In the genomic region with DNA sequence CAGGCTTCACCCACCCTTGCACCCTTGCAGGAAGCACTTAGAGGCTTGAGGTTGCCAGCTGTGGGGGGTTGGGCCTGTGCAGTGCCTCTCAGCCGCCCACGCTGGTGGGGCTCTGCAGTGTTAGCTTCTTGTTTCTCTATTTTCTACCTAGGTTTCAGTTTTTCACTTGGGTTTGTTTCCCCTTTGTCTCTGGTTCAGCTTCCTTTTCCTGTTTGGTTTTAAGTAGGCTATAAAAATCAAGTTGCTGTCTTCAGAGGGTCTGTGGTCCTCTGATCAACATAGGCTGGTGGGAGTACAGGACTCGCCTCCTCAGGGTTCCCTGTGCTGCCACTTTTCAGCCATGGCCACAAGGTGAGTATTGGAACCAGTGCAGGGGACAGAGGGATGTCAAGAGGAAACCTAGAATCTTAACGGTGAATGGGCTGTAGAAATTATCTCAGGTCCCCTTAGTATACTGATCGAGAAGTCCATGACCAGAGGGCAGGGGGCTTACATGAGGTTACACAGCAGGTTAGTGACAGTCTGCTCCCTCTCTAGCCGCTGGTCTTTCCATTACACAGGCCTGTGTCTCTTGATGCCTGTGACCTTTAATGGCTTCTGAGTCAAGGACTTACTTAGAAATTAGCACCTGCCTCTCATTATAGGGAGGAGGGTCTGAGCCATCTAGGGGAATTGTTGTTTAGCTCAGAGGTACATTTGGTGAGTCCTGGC, we compare ENCODE assay signal across 8 cellular contexts. TPM values are rescaled to one million over a fixed set of nuclear protein-coding genes. Genes with fewer than 3 reads are reported as not detected.
DNase-seq lines count a peak whose midpoint lies in the region; ATAC-seq and TF ChIP-seq lines count a peak whose summit lies in the region.

A gene with protein sequence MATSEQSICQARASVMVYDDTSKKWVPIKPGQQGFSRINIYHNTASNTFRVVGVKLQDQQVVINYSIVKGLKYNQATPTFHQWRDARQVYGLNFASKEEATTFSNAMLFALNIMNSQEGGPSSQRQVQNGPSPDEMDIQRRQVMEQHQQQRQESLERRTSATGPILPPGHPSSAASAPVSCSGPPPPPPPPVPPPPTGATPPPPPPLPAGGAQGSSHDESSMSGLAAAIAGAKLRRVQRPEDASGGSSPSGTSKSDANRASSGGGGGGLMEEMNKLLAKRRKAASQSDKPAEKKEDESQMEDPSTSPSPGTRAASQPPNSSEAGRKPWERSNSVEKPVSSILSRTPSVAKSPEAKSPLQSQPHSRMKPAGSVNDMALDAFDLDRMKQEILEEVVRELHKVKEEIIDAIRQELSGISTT (plus strand): TSS at position 262 of the 711 bp plus-strand sequence. CDS start 79 bp downstream, at position 341.

- H3K27me3 ChIP-seq in CD4-positive, alpha-beta memory T cell (ENCODE audit: insufficient read depth, low read length) = no peaks in the 10 kb centered on the region
- no peaks in the 10 kb centered on the region for H3K27me3 ChIP-seq in prostate gland (replicated peaks; ENCODE audit: insufficient read depth)

- CTCF ChIA-PET in CD4-positive, alpha-beta memory T cell (lab: Charles Lee; ENCODE audit: partially characterized antibody) = interaction anchor here (1.1 to 34.7 kb wide), 4 partner anchors 10 to 129 kb away, joined by 4 to 1350 read pairs (median 18); no protein-coding TSS in a partner anchor
- CTCF ChIA-PET in activated CD8-positive, alpha-beta T cell treated with anti-CD3 and anti-CD28 coated beads for 36 hours (lab: Charles Lee) = interaction anchor here (1.8 to 26.8 kb wide), 6 partner anchors 7 to 127 kb away, joined by 4 to 913 read pairs (median 38); no protein-coding TSS in a partner anchor

- no peak for TF ChIP-seq POLR2A in prostate gland (IDR thresholded peaks at IDR 0.05)

- peaks cover 28 to 46% of the 10 kb centered on the region in 2 donors for H3K36me3 Mint-ChIP-seq in CD4-positive, alpha-beta memory T cell
- H3K36me3 Mint-ChIP-seq in activated CD8-positive, alpha-beta T cell treated with anti-CD3 and anti-CD28 coated beads for 36 hours (ENCODE audit: low read depth) = peaks cover 47% of the 10 kb centered on the region

- intact Hi-C loops in CD4-positive, alpha-beta memory T cell (cut with micrococcal nuclease) = loop anchor here (1.0 to 5.0 kb wide), 5 partner anchors 8 to 583 kb away; partner anchors contain the start of genes CCNK, CYP46A1, SETD3 and WDR25
- intact Hi-C loops in activated CD8-positive, alpha-beta T cell treated with anti-CD3 and anti-CD28 coated beads for 36 hours (cut with micrococcal nuclease) = loop anchor here (2.0 to 10.0 kb wide), 7 partner anchors 13 to 801 kb away; partner anchors contain the start of genes WDR25 and YY1
- intact Hi-C loops in prostate gland (cut with DNase I) = loop anchor here (5.0 kb wide), 1 partner anchor 47 kb away; no protein-coding TSS in a partner anchor

- H3K9me3 ChIP-seq in CD4-positive, alpha-beta memory T cell (ENCODE audit: control insufficient read depth in 1 of 2, low read length in 2 of 2) = no peaks in the 10 kb centered on the region
- H3K9me3 ChIP-seq in KOPT-K1 (ENCODE audit: insufficient read depth, low read length, poor library complexity, severe bottlenecking) = no peaks in the 10 kb centered on the region
- H3K9me3 ChIP-seq in prostate gland = no peaks in the 10 kb centered on the region

- peak within 1 kb of the TSS; percentile 95 to 100 (median 100) for H3K27ac Mint-ChIP-seq in CD4-positive, alpha-beta memory T cell
- peak within 1 kb of the TSS; percentile 99 for H3K27ac Mint-ChIP-seq in activated CD8-positive, alpha-beta T cell treated with anti-CD3 and anti-CD28 coated beads for 36 hours

- peaks cover 43 to 98% (median 60%) of the 10 kb centered on the region in 4 donors for H3K4me1 Mint-ChIP-seq in CD4-positive, alpha-beta memory T cell
- H3K4me1 Mint-ChIP-seq in activated CD8-positive, alpha-beta T cell treated with anti-CD3 and anti-CD28 coated beads for 36 hours (ENCODE audit: low read depth) = peaks cover 51% of the 10 kb centered on the region

- WGBS in prostate gland = 90% methylated on average over 6 of the region's 6 CpGs

- POLR2A ChIA-PET in CD4-positive, alpha-beta memory T cell (lab: Charles Lee; ENCODE audit: partially characterized antibody) = interaction anchor here (0.5 to 22.7 kb wide), 24 partner anchors 9 to 1758 kb away, joined by 3 to 1011 read pairs (median 6); partner anchors contain the start of gene YY1
- POLR2A ChIA-PET in activated CD8-positive, alpha-beta T cell treated with anti-CD3 and anti-CD28 coated beads for 36 hours (lab: Charles Lee) = interaction anchor here (0.6 to 24.7 kb wide), 27 partner anchors 3 to 310 kb away, joined by 3 to 840 read pairs (median 4); partner anchors contain the start of gene DEGS2 and of another gene

- H3K4me3 ChIP-seq in CD4-positive, alpha-beta memory T cell (ENCODE audit: low read length in 2 of 2) = peak within 1 kb of the TSS; percentile 73 to 100
- no peak within 1 kb of the TSS for H3K4me3 ChIP-seq in prostate gland

- no peak for TF ChIP-seq CTCF in activated CD8-positive, alpha-beta T cell treated with anti-CD3 and anti-CD28 coated beads for 36 hours (IDR thresholded peaks at IDR 0.05)
- no peak for TF ChIP-seq CTCF in prostate gland (IDR thresholded peaks at IDR 0.05)

- H3K4me3 Mint-ChIP-seq in CD4-positive, alpha-beta memory T cell = peak within 1 kb of the TSS; percentile 92 to 100 (median 97)
- H3K4me3 Mint-ChIP-seq in activated CD8-positive, alpha-beta T cell treated with anti-CD3 and anti-CD28 coated beads for 36 hours = peak within 1 kb of the TSS; percentile 89

- H3K4me1 ChIP-seq in CD4-positive, alpha-beta memory T cell (ENCODE audit: insufficient read depth, low read length) = peaks cover 69% of the 10 kb centered on the region
- no peaks in the 10 kb centered on the region for H3K4me1 ChIP-seq in prostate gland (replicated peaks)

- peak; percentile 48 for ATAC-seq in GM21390 (IDR thresholded peaks at IDR 0.05; ENCODE audit: unreplicated experiment)
- peak; percentile 42 for ATAC-seq in activated CD8-positive, alpha-beta T cell treated with anti-CD3 and anti-CD28 coated beads for 36 hours
- ATAC-seq in esophagus mucosa = peak; percentile 19

- peak; percentile 75 to 86 (median 80) for DNase-seq in CD4-positive, alpha-beta memory T cell
- DNase-seq in activated CD8-positive, alpha-beta T cell treated with anti-CD3 and anti-CD28 coated beads for 36 hours = peak; percentile 98
- DNase-seq in prostate gland (ENCODE audit: low spot score) (no peak), hepatic stellate cell (ENCODE audit: low spot score) (no peak), NCI-H1436 (lab: John Stamatoyannopoulos, UW) (no peak)

- H3K36me3 ChIP-seq in CD4-positive, alpha-beta memory T cell (ENCODE audit: insufficient read depth, low read length) = peaks cover 6% of the 10 kb centered on the region
- H3K36me3 ChIP-seq in KOPT-K1 (ENCODE audit: insufficient read depth, low read length) (peaks cover 23% of the 10 kb centered on the region), prostate gland (no peaks in the 10 kb centered on the region)

- peak within 1 kb of the TSS; percentile 81 for H3K27ac ChIP-seq in CD4-positive, alpha-beta memory T cell (ENCODE audit: low read depth, low read length)
- peak within 1 kb of the TSS; percentile 100 for H3K27ac ChIP-seq in KOPT-K1 (ENCODE audit: low read depth, low read length, poor library complexity, severe bottlenecking)
- H3K27ac ChIP-seq in prostate gland = no peak within 1 kb of the TSS

- no peaks in the 10 kb centered on the region for H3K9me3 Mint-ChIP-seq in CD4-positive, alpha-beta memory T cell
- no peaks in the 10 kb centered on the region for H3K9me3 Mint-ChIP-seq in activated CD8-positive, alpha-beta T cell treated with anti-CD3 and anti-CD28 coated beads for 36 hours

- H3K27me3 Mint-ChIP-seq in CD4-positive, alpha-beta memory T cell = no peaks in the 10 kb centered on the region
- H3K27me3 Mint-ChIP-seq in activated CD8-positive, alpha-beta T cell treated with anti-CD3 and anti-CD28 coated beads for 36 hours = no peaks in the 10 kb centered on the region

RNA-seq across cellular contexts. Expression of the gene that starts here (rescaled TPM):
- 1,000 to 10,000 TPM; 1,287 to 1,352 TPM for total RNA-seq in CD4-positive, alpha-beta memory T cell
- polyA plus RNA-seq in CD4-positive, alpha-beta memory T cell = 100 to 1,000 TPM in 1 of 2 donors, 10 to 100 TPM in 1; 81.8 to 147 TPM
- 100 to 1,000 TPM; 340 to 351 TPM for total RNA-seq in activated CD8-positive, alpha-beta T cell treated with anti-CD3 and anti-CD28 coated beads for 36 hours
- 25.2 TPM for total RNA-seq in esophagus mucosa
- total RNA-seq in prostate gland = 10 to 100 TPM; 42.5 to 98.4 TPM

Comparison
In these comparisons a context has a peak if more than half of its experiments do, and no peak if none do; other contexts are left out.
1. DNase-seq: peak in CD4-positive, alpha-beta memory T cell (5 of 5) and activated CD8-positive, alpha-beta T cell treated with anti-CD3 and anti-CD28 coated beads for 36 hours (single experiment); none in prostate gland (single experiment), hepatic stellate cell (single experiment) and NCI-H1436 (single experiment).
2. H3K27ac ChIP-seq: peak in CD4-positive, alpha-beta memory T cell (single experiment) and KOPT-K1 (single experiment); none in prostate gland (0 of 2).
3. H3K4me3 ChIP-seq: peak in CD4-positive, alpha-beta memory T cell (2 of 2); none in prostate gland (0 of 2).
4. Peak in every context shown above with its lines, with median percentiles within 50 percentile points of each other: ATAC-seq.